9 cellular contexts compared by ENCODE assay signal in genomic region chr10:48655426-48656240, GRCh38. TPM values are rescaled to one million over a fixed set of nuclear protein-coding genes. Genes with fewer than 3 reads are reported as not detected.
DNase-seq lines count a peak whose midpoint lies in the region; ATAC-seq and TF ChIP-seq lines count a peak whose summit lies in the region.
"Had no signal": no experiment of that assay in that cellular context is flagged by ENCODE, and none has a peak within 500 bp of the region (broad histone marks: within the 10 kb centered on the region; RNA-seq: fewer than 3 reads in every experiment).

No MANE protein-coding gene starts in this region.

- H3K4me3 ChIP-seq in IMR-90 (ENCODE audit: insufficient read depth, low read depth, low read length) (peak overlapping the region; percentile 44), astrocyte of the cerebellum (ENCODE audit: low read depth, low read length) (peak overlapping the region; percentile 53), iPS-11a (ENCODE audit: low read depth, low read length) (peak overlapping the region; percentile 13), gastrocnemius medialis (peak overlapping the region; percentile 51 to 77 (median 66))

- H3K56ac ChIP-seq in IMR-90 (ENCODE audit: extremely low read depth, insufficient read depth, low read length): no peak overlapping the region

- H3K27ac Mint-ChIP-seq in CD14-positive monocyte: peak overlapping the region in 4 of 7 donors; percentile 8 to 91 (median 55)

- TF ChIP-seq POLR2A in IMR-90 (IDR thresholded peaks at IDR 0.05; ENCODE audit: low read depth, low read length) (no peak), gastrocnemius medialis (IDR thresholded peaks at IDR 0.05) (no peak)

- in situ Hi-C loops in IMR-90 (cut with MboI; ENCODE audit: low sequenced_read_pairs): loop anchor here (5.0 kb wide), 3 partner anchors 103 to 862 kb away; no protein-coding TSS in a partner anchor
- in situ Hi-C loops in astrocyte of the cerebellum (cut with HindIII; ENCODE audit: low sequenced_read_pairs): no loop called here
- in situ Hi-C loops in gastrocnemius medialis (cut with MboI; ENCODE audit: low sequenced_read_pairs in 4 of 4): loop anchor here (5.0 to 25.0 kb wide), 7 partner anchors 101 to 857 kb away; no protein-coding TSS in a partner anchor

- DNase-seq in CD14-positive monocyte (ENCODE audit: low spot score) (no peak), IMR-90 (peak; percentile 42), astrocyte of the cerebellum (ENCODE audit: low read depth) (no peak), gastrocnemius medialis (peak in 1 of 2 donors; percentile 62), SIG-M5 treated with dmso at 0.1 percent for 504 hours (lab: John Stamatoyannopoulos, UW; ENCODE audit: unreplicated experiment) (no peak), HuH-7 (ENCODE audit: low spot score) (no peak)

- peaks cover 8 to 12% of the 10 kb centered on the region in 2 experiments; a peak in 2 of 4 replicates for H3K79me1 ChIP-seq in IMR-90 (ENCODE audit: low read depth in 1 of 2, low read length in 2 of 2)

- dilution Hi-C loops in IMR-90 (cut with HindIII; ENCODE audit: low sequenced_read_pairs, unreplicated experiment): no loop called here

- POLR2A ChIA-PET in IMR-90 (lab: Charles Lee; ENCODE audit: unreplicated experiment): interaction anchor here (0.6 kb wide), 3 partner anchors 66 to 211 kb away, joined by 3 to 5 read pairs (median 3); no protein-coding TSS in a partner anchor

- H3K9me3 Mint-ChIP-seq in CD14-positive monocyte: peaks cover 0 to 2% (median 0%) of the 10 kb centered on the region in 7 donors

- TF ChIP-seq RAD21 in IMR-90 (IDR thresholded peaks at IDR 0.05; ENCODE audit: low read length): no peak

- H3K36me3 ChIP-seq in IMR-90 (ENCODE audit: control insufficient read depth, insufficient read depth, low read length): no peaks in the 10 kb centered on the region
- no peaks in the 10 kb centered on the region for H3K36me3 ChIP-seq in gastrocnemius medialis

- H3K4me1 Mint-ChIP-seq in CD14-positive monocyte: peaks cover 28% of the 10 kb centered on the region

- WGBS in IMR-90 (ENCODE audit: extremely low coverage in 2 of 2, insufficient read length in 1 of 2), 2 experiments: 9% methylated on average over 8 of the region's 55 CpGs; no CpG with 5 or more reads in 1 of the 2 experiments

- peak overlapping the region; percentile 52 for H4K91ac ChIP-seq in IMR-90 (ENCODE audit: insufficient read depth, low read depth, low read length)

- H3K27me3 ChIP-seq in IMR-90 (ENCODE audit: control insufficient read depth, insufficient read depth, low read length) (peaks cover 5% of the 10 kb centered on the region; the same call in 1 of the 2 replicates), gastrocnemius medialis (no peaks in the 10 kb centered on the region)

- H2BK15ac ChIP-seq in IMR-90 (ENCODE audit: low read depth, low read length): peak overlapping the region; percentile 63; the same call in 1 of the 3 replicates

- no peaks in the 10 kb centered on the region for H3K9me3 ChIP-seq in IMR-90 (ENCODE audit: control insufficient read depth, insufficient read depth, low read length)
- H3K9me3 ChIP-seq in gastrocnemius medialis: no peaks in the 10 kb centered on the region

- peak overlapping the region; percentile 53 for H4K5ac ChIP-seq in IMR-90 (ENCODE audit: low read depth, low read length)

- peak overlapping the region; percentile 96 for H2AFZ ChIP-seq in IMR-90 (replicated peaks; ENCODE audit: low read length, poor library complexity)

- H2BK5ac ChIP-seq in IMR-90 (ENCODE audit: low read depth, low read length, poor library complexity, severe bottlenecking): peak overlapping the region; percentile 48

- peak overlapping the region; percentile 78 for H3K14ac ChIP-seq in IMR-90 (replicated peaks; ENCODE audit: low read depth, low read length)

- CTCF ChIA-PET in IMR-90 (lab: Yijun Ruan, JAX): interaction anchor here (0.5 to 3.1 kb wide), 56 partner anchors 9 to 1300 kb away, joined by 3 to 48 read pairs (median 4); partner anchors contain the start of gene ARHGAP22

- TF ChIP-seq CTCF in CD14-positive monocyte (IDR thresholded peaks at IDR 0.05): no peak
- TF ChIP-seq CTCF in IMR-90 (conservative IDR thresholded peaks at IDR 0.05; ENCODE audit: low read depth, low read length): no peak
- TF ChIP-seq CTCF in astrocyte of the cerebellum (IDR thresholded peaks at IDR 0.05; ENCODE audit: low read depth, low read length, missing control alignments): no peak
- no peak for TF ChIP-seq CTCF in gastrocnemius medialis (IDR thresholded peaks at IDR 0.05 in 4 of 5, conservative IDR thresholded peaks at IDR 0.05 in 1 of 5)

- no peaks in the 10 kb centered on the region for H3K36me3 Mint-ChIP-seq in CD14-positive monocyte

- H3K4me2 ChIP-seq in IMR-90 (ENCODE audit: low read depth, low read length): peak overlapping the region; percentile 86

- H4K8ac ChIP-seq in IMR-90 (ENCODE audit: low read depth in 2 of 2, low read length in 2 of 2): peak overlapping the region; percentile 74 to 79; a peak in 3 of 4 replicates

- H3K27ac ChIP-seq in IMR-90 (ENCODE audit: insufficient read depth, low read length) (no peak overlapping the region; the same call in 1 of the 2 replicates), gastrocnemius medialis (peak overlapping the region in 3 of 4 donors; percentile 19 to 51 (median 39))
- H3K27ac ChIP-seq: SK-N-MC had no signal

- no peaks in the 10 kb centered on the region for H4K20me1 ChIP-seq in IMR-90 (ENCODE audit: insufficient read depth, low read length)

- H2AK9ac ChIP-seq in IMR-90 (replicated peaks; ENCODE audit: low read depth, low read length, poor library complexity): peak overlapping the region; percentile 92

- H3K9me1 ChIP-seq in IMR-90 (ENCODE audit: insufficient read depth, low read length): peaks cover 6% of the 10 kb centered on the region; the same call in 1 of the 2 replicates

- H3K4ac ChIP-seq in IMR-90 (ENCODE audit: low read depth, low read length): peak overlapping the region; percentile 92

- intact Hi-C loops in CD14-positive monocyte (cut with micrococcal nuclease) (loop anchor here (1.0 to 10.0 kb wide), 4 partner anchors 48 to 291 kb away; partner anchors contain the start of gene ARHGAP22 (in 2 of the 2)), IMR-90 (cut with micrococcal nuclease) (loop anchor here (1.0 to 5.0 kb wide), 5 partner anchors 49 to 507 kb away; no protein-coding TSS in a partner anchor), gastrocnemius medialis (cut with DNase I; ENCODE audit: low total_unique reads) (loop anchor here (1.0 to 5.0 kb wide), 4 partner anchors 292 to 862 kb away; partner anchors contain the start of gene MAPK8)

- H3K18ac ChIP-seq in IMR-90 (ENCODE audit: low read depth, low read length): no peak overlapping the region

- peak overlapping the region; percentile 68 for H2BK120ac ChIP-seq in IMR-90 (ENCODE audit: low read depth, low read length)

- H2AK5ac ChIP-seq in IMR-90 (ENCODE audit: low read depth, low read length): peak overlapping the region; percentile 86

- peaks cover 20 to 37% (median 24%) of the 10 kb centered on the region in 3 donors for H3K27me3 Mint-ChIP-seq in CD14-positive monocyte (ENCODE audit: low read depth in 3 of 3)

- H3K4me3 Mint-ChIP-seq in CD14-positive monocyte: peak overlapping the region; percentile 65 to 67

- H3K23ac ChIP-seq in IMR-90 (ENCODE audit: low read depth, low read length): peak overlapping the region; percentile 59; the same call in 1 of the 2 replicates

- BruUV-seq in IMR-90 (replicated peaks; lab: Mats Ljungman, UMichigan): no TSS peak

- ATAC-seq in GM19452 (IDR thresholded peaks at IDR 0.05; ENCODE audit: unreplicated experiment): peak; percentile 11
- peak; percentile 59 for ATAC-seq in IMR-90 (ENCODE audit: low read depth)
- ATAC-seq in gastrocnemius medialis: peak; percentile 70 to 72

- H3K4me1 ChIP-seq in IMR-90 (ENCODE audit: control insufficient read depth, insufficient read depth, low read length): peaks cover 7% of the 10 kb centered on the region; the same call in 1 of the 2 replicates
- peaks cover 3 to 15% of the 10 kb centered on the region in 2 donors for H3K4me1 ChIP-seq in gastrocnemius medialis

- peak overlapping the region; percentile 66 for H2BK20ac ChIP-seq in IMR-90 (ENCODE audit: low read depth, low read length)

- 0 out of 2 replicates have a peak overlapping the region, but pooled peaks have one; percentile 15 for H3K9ac ChIP-seq in IMR-90 (ENCODE audit: low read depth, low read length)

TF ChIP-seq in IMR-90, 13 proteins besides CTCF, POLR2A, EP300 and RAD21 (continues in another document):
- no peak for TF ChIP-seq SMC3 (IDR thresholded peaks at IDR 0.05; ENCODE audit: low read depth, low read length)
- TF ChIP-seq ELK1 (IDR thresholded peaks at IDR 0.05; ENCODE audit: borderline replicate concordance, low read depth, low read length): no peak
- TF ChIP-seq FOS (IDR thresholded peaks at IDR 0.05; ENCODE audit: low read depth, low read length): no peak
- no peak for TF ChIP-seq CHD1 (IDR thresholded peaks at IDR 0.05; ENCODE audit: low read depth, low read length)
- no peak for TF ChIP-seq CEBPB (IDR thresholded peaks at IDR 0.05; ENCODE audit: low read depth, low read length)
- TF ChIP-seq MAZ (IDR thresholded peaks at IDR 0.05; ENCODE audit: borderline replicate concordance, low read depth, low read length): no peak

RNA-seq across cellular contexts. Expression of gene WDFY4, which starts 29.0 kb away (rescaled TPM):
- 1 to 10 TPM; 7.5 to 9.8 TPM for polyA plus RNA-seq in CD14-positive monocyte
- total RNA-seq in IMR-90 (2012; rRNA removed): not detected in 2 replicates
- not detected in 2 replicates for polyA plus RNA-seq in IMR-90 (2012; rRNA removed)
- not detected in 2 replicates for polyA plus RNA-seq in IMR-90 (2012; cell fraction: cytosol; rRNA removed)
- polyA plus RNA-seq in IMR-90 (2012; cell fraction: nucleus; rRNA removed; ENCODE audit: low replicate concordance): not detected in 2 replicates
- total RNA-seq in gastrocnemius medialis: under 1 TPM; 0.29 to 0.94 (median 0.59) TPM

RNA-seq across cellular contexts. Expression of gene ARHGAP22, which starts 50.8 kb away (rescaled TPM):
- 1 to 10 TPM; 1.5 to 1.9 TPM for polyA plus RNA-seq in CD14-positive monocyte
- total RNA-seq in IMR-90 (2012; rRNA removed): 28.3 and 35.3 TPM in 2 replicates
- 30.2 and 34.0 TPM in 2 replicates for polyA plus RNA-seq in IMR-90 (2012; rRNA removed)
- polyA plus RNA-seq in IMR-90 (2012; cell fraction: cytosol; rRNA removed): 18.9 and 22.2 TPM in 2 replicates
- polyA plus RNA-seq in IMR-90 (2012; cell fraction: nucleus; rRNA removed; ENCODE audit: low replicate concordance): 58.0 and 67.0 TPM in 2 replicates
- under 1 TPM in 3 of 4 donors, not detected in 1; 0.69 to 0.92 (median 0.72) TPM for total RNA-seq in gastrocnemius medialis

Comparison
In these comparisons a context has a peak if more than half of its experiments do, and no peak if none do; other contexts are left out.
1. ATAC-seq: peak in every context shown above with its lines; median percentile 71 in gastrocnemius medialis; 59 in IMR-90; 11 in GM19452.
2. H3K4me3 ChIP-seq: peak in every context shown above with its lines; median percentile 66 in gastrocnemius medialis; 53 in astrocyte of the cerebellum; 44 in IMR-90; 13 in iPS-11a.
3. RNA of gene ARHGAP22, which starts 50.8 kb away (total RNA-seq): 28.3 to 35.3 TPM in IMR-90; 0.69 to 0.92 TPM in gastrocnemius medialis; every median in the first group is over 10 times any median in the second.